Comparison of ENCODE assay signal across 10 cellular contexts in the genomic region with DNA sequence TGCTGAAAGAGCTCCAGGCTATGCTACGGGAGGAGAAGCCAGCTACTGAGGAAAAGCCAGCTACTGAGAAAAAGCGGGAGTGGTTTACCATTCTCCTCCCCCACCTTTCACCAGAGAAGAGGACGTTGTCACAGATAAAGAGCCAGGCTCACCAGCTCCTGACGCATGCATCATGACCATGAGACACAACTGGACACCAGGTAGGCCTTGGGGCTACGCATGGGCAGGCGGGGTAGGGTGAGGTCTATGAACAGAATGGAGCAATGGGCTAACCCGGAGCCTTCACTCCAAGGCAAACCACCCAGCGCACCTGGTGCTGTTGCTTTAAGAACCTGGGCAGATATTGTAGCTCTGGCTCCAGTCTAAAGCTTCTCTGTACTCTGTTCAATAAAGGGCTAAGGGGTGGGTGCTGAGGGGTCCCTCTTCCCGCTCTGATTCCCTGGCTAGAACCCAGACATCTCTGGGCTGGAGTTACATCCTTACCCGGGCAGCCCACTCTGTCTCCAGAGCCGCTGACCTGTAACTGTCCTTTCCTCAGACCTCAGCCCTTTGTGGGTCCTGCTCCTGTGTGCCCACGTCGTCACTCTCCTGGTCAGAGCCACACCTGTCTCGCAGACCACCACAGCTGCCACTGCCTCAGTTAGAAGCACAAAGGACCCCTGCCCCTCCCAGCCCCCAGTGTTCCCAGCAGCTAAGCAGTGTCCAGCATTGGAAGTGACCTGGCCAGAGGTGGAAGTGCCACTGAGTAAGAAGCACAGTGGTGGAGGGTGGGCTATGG. TPM values are rescaled to one million over a fixed set of nuclear protein-coding genes. Genes with fewer than 3 reads are reported as not detected.
DNase-seq lines count a peak whose midpoint lies in the region; ATAC-seq and TF ChIP-seq lines count a peak whose summit lies in the region.
"Had no signal": no experiment of that assay in that cellular context is flagged by ENCODE, and none has a peak within 500 bp of the region (broad histone marks: within the 10 kb centered on the region; RNA-seq: fewer than 3 reads in every experiment).

No MANE protein-coding gene starts in this region.

- peaks cover 2 to 8% of the 10 kb centered on the region in 2 donors for H3K36me3 Mint-ChIP-seq in activated T-cell treated with anti-CD3 and anti-CD28 coated beads, Interleukin-2, amount 50 U/mL, for 72 hours (ENCODE audit: insufficient read depth in 2 of 2)

- ATAC-seq in activated T-cell treated with anti-CD3 and anti-CD28 coated beads, Interleukin-2, amount 50 U/mL, for 72 hours (replicated peaks in 1 of 2): no peak
- ATAC-seq in body of pancreas (no peak), thoracic aorta (ENCODE audit: insufficient number of reproducible peaks, low FRiP score, low read depth) (no peak)

- H3K27me3 ChIP-seq in body of pancreas (no peaks in the 10 kb centered on the region), muscle layer of colon (ENCODE audit: control insufficient read depth in 1 of 2, insufficient read depth in 2 of 2, low read length in 2 of 2) (no peaks in the 10 kb centered on the region), thoracic aorta (replicated peaks; ENCODE audit: insufficient read depth) (no peaks in the 10 kb centered on the region)

- peak overlapping the region; percentile 25 for H3K9ac ChIP-seq in muscle layer of colon (ENCODE audit: low read length)

- no peak overlapping the region for H3K4me3 ChIP-seq in body of pancreas
- peak overlapping the region in 1 of 2 donors; percentile 43 for H3K4me3 ChIP-seq in muscle layer of colon (ENCODE audit: low read depth in 1 of 2, low read length in 2 of 2)
- peak overlapping the region; percentile 54 for H3K4me3 ChIP-seq in thoracic aorta

- H3K27ac ChIP-seq in body of pancreas: peak overlapping the region; percentile 27 to 67 (median 44)
- peak overlapping the region; percentile 45 for H3K27ac ChIP-seq in muscle layer of colon (ENCODE audit: low read depth, low read length)
- peak overlapping the region; percentile 51 to 73 for H3K27ac ChIP-seq in thoracic aorta

- peaks cover 22% of the 10 kb centered on the region for H3K4me1 Mint-ChIP-seq in activated T-cell treated with anti-CD3 and anti-CD28 coated beads, Interleukin-2, amount 50 U/mL, for 72 hours (ENCODE audit: low read depth)

- no peak overlapping the region for H3K4me3 Mint-ChIP-seq in activated T-cell treated with anti-CD3 and anti-CD28 coated beads, Interleukin-2, amount 50 U/mL, for 72 hours

- TF ChIP-seq POLR2A in body of pancreas (IDR thresholded peaks at IDR 0.05): no peak

- 66 to 70% methylated on average over 11 to 14 of the region's 14 CpGs for WGBS in body of pancreas, 2 donors

- no peaks in the 10 kb centered on the region for H3K9me3 ChIP-seq in body of pancreas
- H3K9me3 ChIP-seq in muscle layer of colon (ENCODE audit: low read length): no peaks in the 10 kb centered on the region
- H3K9me3 ChIP-seq in thoracic aorta: no peaks in the 10 kb centered on the region

- no peaks in the 10 kb centered on the region for H3K9me3 Mint-ChIP-seq in activated T-cell treated with anti-CD3 and anti-CD28 coated beads, Interleukin-2, amount 50 U/mL, for 72 hours

- H3K27me3 Mint-ChIP-seq in activated T-cell treated with anti-CD3 and anti-CD28 coated beads, Interleukin-2, amount 50 U/mL, for 72 hours (ENCODE audit: low read depth): no peaks in the 10 kb centered on the region

- TF ChIP-seq CTCF in body of pancreas (IDR thresholded peaks at IDR 0.05) (no peak), thoracic aorta (IDR thresholded peaks at IDR 0.05) (no peak), GM20000 (IDR thresholded peaks at IDR 0.05; ENCODE audit: extremely low read depth, missing control alignments) (no peak)

- peaks cover 16% of the 10 kb centered on the region for H3K4me1 ChIP-seq in body of pancreas
- H3K4me1 ChIP-seq in muscle layer of colon (ENCODE audit: insufficient read depth, low read length): peaks cover 34% of the 10 kb centered on the region
- peaks cover 10 to 18% of the 10 kb centered on the region in 2 donors for H3K4me1 ChIP-seq in thoracic aorta (ENCODE audit: control insufficient read depth in 1 of 2, low read depth in 2 of 2)

- no peak for DNase-seq in activated T-cell treated with anti-CD3 and anti-CD28 coated beads, Interleukin-2, amount 50 U/mL, for 72 hours
- DNase-seq in activated T-cell treated with anti-CD3 and anti-CD28 coated beads for 4 hours: no peak
- DNase-seq in body of pancreas: no peak
- no peak for DNase-seq in thoracic aorta (ENCODE audit: low spot score)
- DNase-seq in SHP77 treated with DMSO at 0.1 percent for 48 hours (lab: John Stamatoyannopoulos, UW): no peak
- DNase-seq in GM20000 (ENCODE audit: low spot score): no peak
- DNase-seq in amygdala (lab: John Stamatoyannopoulos, UW): no peak
- DNase-seq: cortex of kidney, NCI-H146 had no signal

- peak overlapping the region; percentile 97 for H3K27ac Mint-ChIP-seq in activated T-cell treated with anti-CD3 and anti-CD28 coated beads, Interleukin-2, amount 50 U/mL, for 72 hours

- H3K36me3 ChIP-seq in body of pancreas (replicated peaks in 1 of 2; ENCODE audit: insufficient read depth in 1 of 2, low read depth in 2 of 2): peaks cover 18 to 22% of the 10 kb centered on the region in 2 donors
- H3K36me3 ChIP-seq in muscle layer of colon (ENCODE audit: insufficient read depth, low read length): peaks cover 33% of the 10 kb centered on the region
- H3K36me3 ChIP-seq in thoracic aorta: peaks cover 30% of the 10 kb centered on the region

- intact Hi-C loops in body of pancreas (cut with DNase I): no loop called here

RNA-seq across cellular contexts. Expression of gene IL18BP, which starts 1.3 kb away (rescaled TPM):
- total RNA-seq in activated T-cell treated with anti-CD3 and anti-CD28 coated beads, Interleukin-2, amount 50 U/mL, for 72 hours: 10 to 100 TPM; 16.7 to 19.0 TPM
- total RNA-seq in body of pancreas (1 to 10 TPM; 3.1 to 9.6 TPM), thoracic aorta (10 to 100 TPM; 20.2 to 32.2 TPM)
